8 cellular contexts compared by ENCODE assay signal in genomic region chr6:37257634-37258404, GRCh38. TPM values are rescaled to one million over a fixed set of nuclear protein-coding genes. Genes with fewer than 3 reads are reported as not detected.
DNase-seq lines count a peak whose midpoint lies in the region; ATAC-seq, FAIRE-seq and TF ChIP-seq lines count a peak whose summit lies in the region.

A gene with protein sequence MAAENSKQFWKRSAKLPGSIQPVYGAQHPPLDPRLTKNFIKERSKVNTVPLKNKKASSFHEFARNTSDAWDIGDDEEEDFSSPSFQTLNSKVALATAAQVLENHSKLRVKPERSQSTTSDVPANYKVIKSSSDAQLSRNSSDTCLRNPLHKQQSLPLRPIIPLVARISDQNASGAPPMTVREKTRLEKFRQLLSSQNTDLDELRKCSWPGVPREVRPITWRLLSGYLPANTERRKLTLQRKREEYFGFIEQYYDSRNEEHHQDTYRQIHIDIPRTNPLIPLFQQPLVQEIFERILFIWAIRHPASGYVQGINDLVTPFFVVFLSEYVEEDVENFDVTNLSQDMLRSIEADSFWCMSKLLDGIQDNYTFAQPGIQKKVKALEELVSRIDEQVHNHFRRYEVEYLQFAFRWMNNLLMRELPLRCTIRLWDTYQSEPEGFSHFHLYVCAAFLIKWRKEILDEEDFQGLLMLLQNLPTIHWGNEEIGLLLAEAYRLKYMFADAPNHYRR (plus strand): TSS chr6:37257772. CDS start chr6:37257918, 146 bp downstream.
Gene TMEM217, minus strand, starts transcription at chr6:37258144. Its CDS starts 39,114 bp downstream, at chr6:37219030.

- H3K4me3 ChIP-seq in adipocyte (ENCODE audit: low read length) = peak within 1 kb of the TSS; percentile 99
- peak within 1 kb of the TSS; percentile 92 for H3K4me3 ChIP-seq in parathyroid adenoma (ENCODE audit: low read depth, low read length)
- H3K4me3 ChIP-seq in tibial nerve = peak within 1 kb of the TSS; percentile 43 to 89 (median 78)

- ATAC-seq in HG02798 (IDR thresholded peaks at IDR 0.05; ENCODE audit: poor library complexity, unreplicated experiment) (peak; percentile 99), Right ventricle myocardium superior (ENCODE audit: poor library complexity) (peak; percentile 100)

- peak within 1 kb of the TSS; percentile 78 for H3K27ac ChIP-seq in parathyroid adenoma
- H3K27ac ChIP-seq in tibial nerve = peak within 1 kb of the TSS; percentile 6 to 88 (median 88)

- intact Hi-C loops in Right ventricle myocardium superior (cut with DNase I) = no loop called here

- H3K36me3 ChIP-seq in adipocyte (ENCODE audit: control insufficient read depth, insufficient read depth, low read length, severe bottlenecking) (no peaks in the 10 kb centered on the region), parathyroid adenoma (ENCODE audit: control insufficient read depth, insufficient read depth, low read length) (no peaks in the 10 kb centered on the region), tibial nerve (no peaks in the 10 kb centered on the region)

- DNase-seq in GM12891 (ENCODE audit: insufficient read length, low spot score) (peak; percentile 95), NCI-H1417 treated with DMSO at 0.1 percent for 48 hours (lab: John Stamatoyannopoulos, UW) (peak; percentile 55), SW 1271 (lab: John Stamatoyannopoulos, UW) (peak; percentile 90), adipocyte (ENCODE audit: low read depth) (peak; percentile 98), Right ventricle myocardium superior (peak; percentile 98), tibial nerve (ENCODE audit: low spot score in 2 of 2) (peak; percentile 90 to 93)

- peak; percentile 100 for FAIRE-seq in GM12891 (lab: Jason Lieb, UNC)

- H3K4me2 ChIP-seq in parathyroid adenoma (ENCODE audit: low read length) = peak within 1 kb of the TSS; percentile 92

- no peaks in the 10 kb centered on the region for H3K9me3 ChIP-seq in adipocyte (ENCODE audit: control insufficient read depth, low read length)
- H3K9me3 ChIP-seq in parathyroid adenoma (ENCODE audit: control insufficient read depth, low read length) = no peaks in the 10 kb centered on the region
- no peaks in the 10 kb centered on the region for H3K9me3 ChIP-seq in tibial nerve

- TF ChIP-seq EP300 in tibial nerve (IDR thresholded peaks at IDR 0.05) = peak in 1 of 2 donors; percentile 86

- peaks cover 31% of the 10 kb centered on the region for H3K79me2 ChIP-seq in parathyroid adenoma

- peak within 1 kb of the TSS; percentile 99 for H2AFZ ChIP-seq in parathyroid adenoma

- H3K27me3 ChIP-seq in adipocyte (replicated peaks; ENCODE audit: control insufficient read depth, insufficient read depth, low read length) (no peaks in the 10 kb centered on the region), parathyroid adenoma (ENCODE audit: control insufficient read depth, insufficient read depth, low read length) (no peaks in the 10 kb centered on the region), tibial nerve (no peaks in the 10 kb centered on the region)

- TF ChIP-seq CTCF in parathyroid adenoma (IDR thresholded peaks at IDR 0.05) (no peak), tibial nerve (IDR thresholded peaks at IDR 0.05) (no peak)

- 0 to 1% methylated on average over 44 of the region's 45 CpGs for WGBS in tibial nerve, 2 donors

- H3K9ac ChIP-seq in adipocyte (ENCODE audit: low read length) (peak within 1 kb of the TSS; percentile 96), parathyroid adenoma (peak within 1 kb of the TSS; percentile 97)

- TF ChIP-seq POLR2A in GM12891 (IDR thresholded peaks at IDR 0.05; ENCODE audit: low read depth, low read length) = peak; percentile 81
- TF ChIP-seq POLR2A in tibial nerve (IDR thresholded peaks at IDR 0.05) = peak; percentile 22 to 61

- H3K4me1 ChIP-seq in adipocyte (ENCODE audit: control insufficient read depth, insufficient read depth, low read length) (peaks cover 12% of the 10 kb centered on the region), parathyroid adenoma (peaks cover 3% of the 10 kb centered on the region), tibial nerve (peaks cover 0 to 23% (median 16%) of the 10 kb centered on the region in 4 donors)

TF ChIP-seq in GM12891, 5 proteins besides CTCF, POLR2A, EP300 and RAD21:
- peak; percentile 82 for TF ChIP-seq POLR2AphosphoS5 (IDR thresholded peaks at IDR 0.05; ENCODE audit: low read depth, low read length)
- 0 out of 2 replicates have a peak, but pooled peaks have one; percentile 7 for TF ChIP-seq POU2F2 (IDR thresholded peaks at IDR 0.05; ENCODE audit: low read depth, low read length)
- TF ChIP-seq PAX5 (IDR thresholded peaks at IDR 0.05; ENCODE audit: insufficient read depth, low read length, severe bottlenecking) = peak; percentile 68
- peak; percentile 80 for TF ChIP-seq TAF1 (IDR thresholded peaks at IDR 0.05; ENCODE audit: low read depth, low read length)
- peak; percentile 14; the same call in 1 of the 2 replicates for TF ChIP-seq SPI1 (IDR thresholded peaks at IDR 0.05; ENCODE audit: low read depth, low read length)

RNA-seq across cellular contexts. Expression of the first gene that starts in this region (rescaled TPM):
- polyA plus RNA-seq in GM12891 (2012; ENCODE audit: low read depth, missing spikeins) = 9.2 TPM
- total RNA-seq in Right ventricle myocardium superior = 5.6 TPM
- total RNA-seq in tibial nerve = 1 to 10 TPM; 5.1 to 9.4 (median 7.7) TPM

RNA-seq across cellular contexts. Expression of gene TMEM217, which starts in this region (rescaled TPM):
- 1.5 TPM for polyA plus RNA-seq in GM12891 (2012; ENCODE audit: low read depth, missing spikeins)
- total RNA-seq in Right ventricle myocardium superior = not detected
- 1 to 10 TPM in 1 of 4 donors, under 1 TPM in 1, not detected in 2; 0.39 to 1.2 TPM for total RNA-seq in tibial nerve

Comparison
In these comparisons a context has a peak if more than half of its experiments do, and no peak if none do; other contexts are left out.
1. Peak in every context shown above with its lines: DNase-seq, ATAC-seq, H3K4me3 ChIP-seq and H3K27ac ChIP-seq.